Comparison of ENCODE assay signal across 8 cellular contexts in the genomic region with DNA sequence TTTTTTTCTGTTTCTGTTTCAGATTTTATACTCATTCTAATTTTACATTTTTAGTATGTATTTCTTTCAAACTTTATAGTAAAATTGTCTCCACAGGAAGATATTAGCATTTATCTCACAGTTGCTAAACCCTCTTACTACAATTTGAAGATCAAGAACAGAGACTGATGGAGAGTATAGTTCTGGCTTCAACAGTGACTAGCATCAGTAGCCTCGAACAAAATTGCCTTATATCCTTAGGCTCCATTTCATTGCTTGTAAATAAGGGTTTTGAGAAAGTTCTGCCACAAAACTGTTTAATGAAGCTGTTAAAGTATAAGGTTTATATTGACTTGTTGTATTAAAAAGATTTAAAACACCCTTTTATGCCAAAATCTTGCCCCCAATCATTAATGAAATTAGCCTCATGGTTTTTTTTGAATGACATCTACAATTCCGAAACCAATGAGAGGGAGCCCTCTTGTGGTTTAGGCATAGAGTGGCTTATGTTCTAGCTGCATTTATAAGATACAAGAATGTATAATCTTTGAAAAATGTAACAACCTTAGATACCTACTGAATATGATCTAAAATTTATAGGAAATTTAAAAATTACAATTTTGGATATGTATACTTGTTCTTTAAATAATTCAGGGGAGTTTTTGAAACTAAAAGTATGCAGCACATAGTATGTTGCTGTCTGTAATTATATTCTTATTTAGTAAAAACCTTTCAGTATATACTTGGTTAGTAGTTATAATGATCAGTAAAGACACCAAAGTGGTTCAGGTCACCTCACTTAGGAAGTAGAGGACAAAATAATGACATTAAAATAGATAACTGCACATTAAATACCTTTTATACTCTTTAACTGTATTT.
DNase-seq lines count a peak whose midpoint lies in the region; ATAC-seq and TF ChIP-seq lines count a peak whose summit lies in the region.

No MANE protein-coding gene starts in this region.

- no peak for DNase-seq in heart left ventricle
- DNase-seq in right cardiac atrium = no peak
- peak; percentile 11 for DNase-seq in NCI-H1694 treated with DMSO at 0.1 percent for 48 hours (lab: John Stamatoyannopoulos, UW)
- peak; percentile 50 for DNase-seq in astrocyte of the hippocampus (ENCODE audit: low read depth, low spot score)
- peak; percentile 58 for DNase-seq in kidney glomerular epithelial cell (lab: John Stamatoyannopoulos, UW)
- no peak for DNase-seq in activated naive CD4-positive, alpha-beta T cell treated with Interleukin-2 at 50 U/mL for 16 hours

- intact Hi-C loops in heart left ventricle (cut with DNase I) = loop anchor here (2.0 to 5.0 kb wide), 4 partner anchors 265 to 269 kb away; no protein-coding TSS in a partner anchor
- intact Hi-C loops in right cardiac atrium (cut with DNase I) = loop anchor here (5.0 kb wide), 2 partner anchors 265 to 270 kb away; no protein-coding TSS in a partner anchor

- H3K27me3 ChIP-seq in heart left ventricle (no peaks in the 10 kb centered on the region), right cardiac atrium (ENCODE audit: control insufficient read depth, insufficient read depth) (no peaks in the 10 kb centered on the region)

- H3K36me3 ChIP-seq in heart left ventricle = no peaks in the 10 kb centered on the region

- no peak for TF ChIP-seq POLR2A in heart left ventricle (IDR thresholded peaks at IDR 0.05)

- H3K9me3 ChIP-seq in heart left ventricle (no peaks in the 10 kb centered on the region), right cardiac atrium (ENCODE audit: control insufficient read depth, low read length) (no peaks in the 10 kb centered on the region)

- ATAC-seq in heart left ventricle (peak in 1 of 4 donors; percentile 59), right cardiac atrium (no peak), HG02588 (IDR thresholded peaks at IDR 0.05; ENCODE audit: unreplicated experiment) (peak; percentile 71), HG03469 (IDR thresholded peaks at IDR 0.05; ENCODE audit: unreplicated experiment) (no peak)

- peak; percentile 48 to 75 (median 66) for TF ChIP-seq CTCF in heart left ventricle (IDR thresholded peaks at IDR 0.05)

- H3K27ac ChIP-seq in heart left ventricle = no peak overlapping the region
- no peak overlapping the region for H3K27ac ChIP-seq in right cardiac atrium (ENCODE audit: low read length)

- H3K4me1 ChIP-seq in heart left ventricle = no peaks in the 10 kb centered on the region
- no peaks in the 10 kb centered on the region for H3K4me1 ChIP-seq in right cardiac atrium (ENCODE audit: control insufficient read depth, insufficient read depth, low read length)

- 35 to 43% (median 39%) methylated on average over 2 of the region's 2 CpGs for WGBS in heart left ventricle, 4 donors
- 36% methylated on average over 2 of the region's 2 CpGs for WGBS in right cardiac atrium

- no peak overlapping the region for H3K4me3 ChIP-seq in heart left ventricle
- H3K4me3 ChIP-seq in right cardiac atrium (ENCODE audit: low read length) = no peak overlapping the region

Comparison
In these comparisons a context has a peak if more than half of its experiments do, and no peak if none do; other contexts are left out.
1. DNase-seq: peak in NCI-H1694 treated with DMSO at 0.1 percent for 48 hours (single experiment), astrocyte of the hippocampus (single experiment) and kidney glomerular epithelial cell (single experiment); none in heart left ventricle (0 of 5), right cardiac atrium (0 of 3) and activated naive CD4-positive, alpha-beta T cell treated with Interleukin-2 at 50 U/mL for 16 hours (single experiment).